8 cellular contexts compared by ENCODE assay signal in genomic region chr6:73262701-73263569, GRCh38. TPM values are rescaled to one million over a fixed set of nuclear protein-coding genes. Genes with fewer than 3 reads are reported as not detected.
DNase-seq lines count a peak whose midpoint lies in the region; ATAC-seq and TF ChIP-seq lines count a peak whose summit lies in the region.

A gene with protein sequence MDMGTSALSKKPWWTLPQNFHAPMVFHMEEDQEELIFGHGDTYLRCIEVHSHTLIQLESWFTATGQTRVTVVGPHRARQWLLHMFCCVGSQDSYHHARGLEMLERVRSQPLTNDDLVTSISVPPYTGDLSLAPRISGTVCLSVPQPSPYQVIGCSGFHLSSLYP (minus strand): TSS chr6:73263196. CDS start chr6:73242517, 20,679 bp downstream.

- peak within 1 kb of the TSS; percentile 99 for H2AFZ ChIP-seq in OCI-LY3 (ENCODE audit: low read depth, low read length)

- no peaks in the 10 kb centered on the region for H4K20me1 ChIP-seq in OCI-LY3 (ENCODE audit: insufficient read depth, low read length)

- peaks cover 16% of the 10 kb centered on the region for H3K4me1 ChIP-seq in OCI-LY3 (ENCODE audit: low read length)
- peaks cover 19% of the 10 kb centered on the region for H3K4me1 ChIP-seq in suprapubic skin

- peak within 1 kb of the TSS; percentile 81 for H3K9ac ChIP-seq in OCI-LY3 (ENCODE audit: low read length)

- TF ChIP-seq EP300 in suprapubic skin (IDR thresholded peaks at IDR 0.05), result no peak

- peaks cover 33% of the 10 kb centered on the region for H3K79me2 ChIP-seq in OCI-LY3 (ENCODE audit: low read length)

- 0% methylated on average over 5 of the region's 63 CpGs for WGBS in suprapubic skin

- peak; percentile 70 for DNase-seq in COR-L47 (lab: John Stamatoyannopoulos, UW)
- peak; percentile 30 for DNase-seq in activated T-helper 1 cell treated with anti-CD3 and anti-CD28 coated beads, Interleukin-2, amount 50 U/mL, for 16 hours (ENCODE audit: low read depth in 1 of 2, low spot score in 1 of 2)
- peak; percentile 32 to 76 for DNase-seq in foreskin fibroblast
- DNase-seq in nucleus accumbens (lab: John Stamatoyannopoulos, UW), result peak in 51 of 56 donors; percentile 10 to 70 (median 43)
- no peak for DNase-seq in suprapubic skin (ENCODE audit: low spot score in 2 of 2)

- peak within 1 kb of the TSS; percentile 98 for H3K4me2 ChIP-seq in OCI-LY3 (ENCODE audit: low read length)

- TF ChIP-seq POLR2A in suprapubic skin (IDR thresholded peaks at IDR 0.05), result no peak

- H3K27me3 ChIP-seq in OCI-LY3 (ENCODE audit: low read depth, low read length), result no peaks in the 10 kb centered on the region
- H3K27me3 ChIP-seq in suprapubic skin, result no peaks in the 10 kb centered on the region

- TF ChIP-seq CTCF in OCI-LY3 (IDR thresholded peaks at IDR 0.05; ENCODE audit: low read depth, low read length), result 0 out of 2 replicates have a peak, but pooled peaks have one; percentile 4
- TF ChIP-seq CTCF in foreskin fibroblast (IDR thresholded peaks at IDR 0.05; ENCODE audit: low read depth, low read length), result no peak
- no peak for TF ChIP-seq CTCF in suprapubic skin (IDR thresholded peaks at IDR 0.05)

- peak within 1 kb of the TSS; percentile 35 for H3K27ac ChIP-seq in OCI-LY3 (ENCODE audit: low read length)
- peak within 1 kb of the TSS; percentile 64 for H3K27ac ChIP-seq in suprapubic skin

- H3K9me3 ChIP-seq in OCI-LY3 (ENCODE audit: insufficient read depth, low read length) (no peaks in the 10 kb centered on the region), suprapubic skin (no peaks in the 10 kb centered on the region)

- peak; percentile 92 for ATAC-seq in GM19395 (IDR thresholded peaks at IDR 0.05; ENCODE audit: unreplicated experiment)
- ATAC-seq in HG03558 (IDR thresholded peaks at IDR 0.05; ENCODE audit: extremely low read depth, unreplicated experiment), result peak; percentile 94

- H3K4me3 ChIP-seq in OCI-LY3 (ENCODE audit: low read length) (peak within 1 kb of the TSS; percentile 92), foreskin fibroblast (ENCODE audit: low read depth in 1 of 2, low read length in 2 of 2) (peak within 1 kb of the TSS; percentile 79 to 84), suprapubic skin (peak within 1 kb of the TSS; percentile 64)

- H3K36me3 ChIP-seq in OCI-LY3 (replicated peaks; ENCODE audit: low read depth, low read length) (peaks cover 12% of the 10 kb centered on the region), suprapubic skin (no peaks in the 10 kb centered on the region)

RNA-seq across cellular contexts. Expression of the gene that starts here (rescaled TPM):
- total RNA-seq in suprapubic skin, result not detected

Comparison
In these comparisons a context has a peak if more than half of its experiments do, and no peak if none do; other contexts are left out.
1. DNase-seq: peak in COR-L47 (single experiment), activated T-helper 1 cell treated with anti-CD3 and anti-CD28 coated beads, Interleukin-2, amount 50 U/mL, for 16 hours (2 of 2), foreskin fibroblast (2 of 2) and nucleus accumbens (51 of 56); none in suprapubic skin (0 of 2).
2. Peak in every context shown above with its lines, with median percentiles within 50 percentile points of each other: H3K4me3 ChIP-seq.